ENCODE assay signal across 20 cellular contexts in the genomic region with DNA sequence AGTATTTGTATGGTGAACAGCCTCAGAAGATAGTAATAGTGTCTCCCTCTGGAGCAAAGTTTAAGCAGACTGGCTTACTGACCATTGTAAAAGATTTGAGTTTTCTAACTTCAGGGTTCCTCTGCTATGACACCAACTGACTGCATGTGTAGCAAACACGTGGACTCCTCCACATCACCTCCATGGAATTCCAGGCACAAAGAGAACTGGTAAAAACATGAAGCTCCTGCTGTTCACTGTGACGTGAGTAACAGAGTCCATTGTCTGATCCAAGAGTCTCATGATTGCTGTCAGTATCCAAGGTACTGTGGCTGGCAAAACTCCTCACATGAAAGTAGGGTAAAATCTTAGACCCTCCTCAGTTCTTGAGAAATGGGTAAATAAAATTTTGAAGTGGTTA.
DNase-seq lines count a peak whose midpoint lies in the region; ATAC-seq and TF ChIP-seq lines count a peak whose summit lies in the region.
"Had no signal": no experiment of that assay in that cellular context is flagged by ENCODE, and none has a peak within 500 bp of the region (broad histone marks: within the 10 kb centered on the region; RNA-seq: fewer than 3 reads in every experiment).

No MANE protein-coding gene starts in this region.

- ATAC-seq in HG03045 (IDR thresholded peaks at IDR 0.05; ENCODE audit: unreplicated experiment), result no peak
- ATAC-seq: activated T-helper 17 cell treated with anti-CD3 and anti-CD28 coated beads, Interleukin-2, amount 50 U/mL, for 72 hours; psoas muscle had no signal

- peak; percentile 74 for DNase-seq in ELR (ENCODE audit: low read depth)
- DNase-seq in RWPE1 (ENCODE audit: low spot score), result peak; percentile 13
- DNase-seq in epithelial cell of proximal tubule (ENCODE audit: low read depth), result peak; percentile 59
- DNase-seq in renal cortical epithelial cell (ENCODE audit: low read depth), result peak; percentile 73
- no peak for DNase-seq in DMS53 (lab: John Stamatoyannopoulos, UW)
- no peak for DNase-seq in HuH-7.5 (ENCODE audit: low spot score)
- DNase-seq: activated CD4-positive, CD25-positive, alpha-beta regulatory T cell treated with anti-CD3 and anti-CD28 coated beads, Interleukin-2, amount 50 U/mL, for 72 hours; effector CD4-positive, alpha-beta T cell; H7; midbrain; NCI-H1092; NCI-H2081 treated with DMSO at 0.1 percent for 48 hours; NCI-H524; psoas muscle; SJCRH30; stimulated activated CD4-positive, alpha-beta T cell treated with anti-CD3 and anti-CD28 coated beads, Interleukin-12 subunit alpha, Interleukin-12 subunit beta, amount 100 ng/mL, for 4 hours had no signal

- POLR2A ChIA-PET in RWPE1 (lab: Yijun Ruan, JAX; ENCODE audit: low non-redundant PET), result no interaction called here

- no peak overlapping the region for H3K27ac ChIP-seq in RWPE1
- H3K27ac ChIP-seq: C4-2B, psoas muscle, SJCRH30, suprapubic skin had no signal

- no peak for TF ChIP-seq CTCF in RWPE1 (conservative IDR thresholded peaks at IDR 0.05; ENCODE audit: low read depth)
- no peak for TF ChIP-seq CTCF in epithelial cell of proximal tubule (conservative IDR thresholded peaks at IDR 0.05; ENCODE audit: low read depth, low read length)

- H3K4me3 ChIP-seq in epithelial cell of proximal tubule (ENCODE audit: low read depth, low read length), result no peak overlapping the region
- H3K4me3 ChIP-seq: psoas muscle, SJCRH30, suprapubic skin had no signal

- CTCF ChIA-PET in RWPE1 (lab: Yijun Ruan, JAX), result no interaction called here

Comparison
In these comparisons a context has a peak if more than half of its experiments do, and no peak if none do; other contexts are left out.
1. DNase-seq: peak in ELR (single experiment), RWPE1 (single experiment), epithelial cell of proximal tubule (single experiment) and renal cortical epithelial cell (single experiment); none in DMS53 (single experiment) and HuH-7.5 (single experiment).